In genomic region chr4:144715230-144715629, GRCh38 we compare ENCODE assay signal across 25 cellular contexts.
DNase-seq lines count a peak whose midpoint lies in the region; ATAC-seq and TF ChIP-seq lines count a peak whose summit lies in the region.
"Had no signal": no experiment of that assay in that cellular context is flagged by ENCODE, and none has a peak within 500 bp of the region (broad histone marks: within the 10 kb centered on the region; RNA-seq: fewer than 3 reads in every experiment).

No MANE protein-coding gene starts in this region.

- TF ChIP-seq CTCF in endodermal cell (conservative IDR thresholded peaks at IDR 0.05) = no peak

- no peaks in the 10 kb centered on the region for H3K9me3 Mint-ChIP-seq in activated CD8-positive, alpha-beta T cell treated with anti-CD3 and anti-CD28 coated beads, Interleukin-2, amount 10 ng/mL, durations not matched to agents 7 days and 5 days (ENCODE audit: insufficient read depth)
- H3K9me3 Mint-ChIP-seq in endodermal cell = no peaks in the 10 kb centered on the region
- H3K9me3 Mint-ChIP-seq: naive B cell, T-cell had no signal

- H3K9me3 ChIP-seq in endodermal cell (ENCODE audit: control insufficient read depth, low read length) = no peaks in the 10 kb centered on the region
- H3K9me3 ChIP-seq: tibial artery had no signal

- CTCF ChIA-PET in activated CD8-positive, alpha-beta T cell treated with anti-CD3 and anti-CD28 coated beads, Interleukin-2, amount 10 ng/mL, durations not matched to agents 7 days and 5 days (lab: Charles Lee) = no interaction called here

- H3K36me3 Mint-ChIP-seq in activated CD8-positive, alpha-beta T cell treated with anti-CD3 and anti-CD28 coated beads, Interleukin-2, amount 10 ng/mL, durations not matched to agents 7 days and 5 days (ENCODE audit: low read depth) = no peaks in the 10 kb centered on the region
- no peaks in the 10 kb centered on the region for H3K36me3 Mint-ChIP-seq in endodermal cell (ENCODE audit: low read depth)
- H3K36me3 Mint-ChIP-seq: naive B cell, T-cell had no signal

- no peak overlapping the region for H3K4me3 ChIP-seq in endodermal cell (ENCODE audit: low read length)
- H3K4me3 ChIP-seq: tibial artery had no signal

- POLR2A ChIA-PET in activated CD8-positive, alpha-beta T cell treated with anti-CD3 and anti-CD28 coated beads, Interleukin-2, amount 10 ng/mL, durations not matched to agents 7 days and 5 days (lab: Charles Lee) = no interaction called here

- no peak overlapping the region for H3K27ac ChIP-seq in endodermal cell (ENCODE audit: low read depth, low read length)
- H3K27ac ChIP-seq: C4-2B, parathyroid adenoma, tibial artery had no signal

- no peaks in the 10 kb centered on the region for H3K27me3 ChIP-seq in endodermal cell (ENCODE audit: control insufficient read depth, insufficient read depth, low read length, poor library complexity, severe bottlenecking)
- H3K27me3 ChIP-seq: tibial artery had no signal

- H3K36me3 ChIP-seq in endodermal cell (ENCODE audit: control insufficient read depth, insufficient read depth, low read length) = no peaks in the 10 kb centered on the region
- H3K36me3 ChIP-seq: tibial artery had no signal

- WGBS in endodermal cell (ENCODE audit: insufficient coverage in 1 of 2, insufficient read length in 1 of 2), 2 experiments = 93 to 100% methylated on average over 1 to 2 of the region's 2 CpGs

- no peak overlapping the region for H3K9ac ChIP-seq in endodermal cell (ENCODE audit: extremely low read depth, low read length, poor library complexity, severe bottlenecking)
- H3K9ac ChIP-seq: parathyroid adenoma had no signal

- H3K27me3 Mint-ChIP-seq in activated CD8-positive, alpha-beta T cell treated with anti-CD3 and anti-CD28 coated beads, Interleukin-2, amount 10 ng/mL, durations not matched to agents 7 days and 5 days (ENCODE audit: low read depth) = no peaks in the 10 kb centered on the region
- H3K27me3 Mint-ChIP-seq in endodermal cell (ENCODE audit: insufficient read depth) = no peaks in the 10 kb centered on the region
- H3K27me3 Mint-ChIP-seq: T-cell had no signal

- no peak overlapping the region for H3K27ac Mint-ChIP-seq in activated CD8-positive, alpha-beta T cell treated with anti-CD3 and anti-CD28 coated beads, Interleukin-2, amount 10 ng/mL, durations not matched to agents 7 days and 5 days
- no peak overlapping the region for H3K27ac Mint-ChIP-seq in endodermal cell
- H3K27ac Mint-ChIP-seq: T-cell had no signal

- H3K4me3 Mint-ChIP-seq in activated CD8-positive, alpha-beta T cell treated with anti-CD3 and anti-CD28 coated beads, Interleukin-2, amount 10 ng/mL, durations not matched to agents 7 days and 5 days = no peak overlapping the region
- no peak overlapping the region for H3K4me3 Mint-ChIP-seq in endodermal cell
- H3K4me3 Mint-ChIP-seq: naive B cell, T-cell had no signal

- no peaks in the 10 kb centered on the region for H3K4me1 ChIP-seq in endodermal cell (ENCODE audit: control insufficient read depth, insufficient read depth, low read length)
- H3K4me1 ChIP-seq: parathyroid adenoma, tibial artery had no signal

- ATAC-seq in GM18502 (IDR thresholded peaks at IDR 0.05; ENCODE audit: poor library complexity, unreplicated experiment) (peak; percentile 69), GM21367 (IDR thresholded peaks at IDR 0.05; ENCODE audit: unreplicated experiment) (peak; percentile 74), HG03025 (IDR thresholded peaks at IDR 0.05; ENCODE audit: low FRiP score, unreplicated experiment) (peak; percentile 90)
- no peak for ATAC-seq in activated CD8-positive, alpha-beta T cell treated with anti-CD3 and anti-CD28 coated beads, Interleukin-2, amount 10 ng/mL, durations not matched to agents 7 days and 5 days
- ATAC-seq: T-cell had no signal

- no peaks in the 10 kb centered on the region for H3K4me1 Mint-ChIP-seq in activated CD8-positive, alpha-beta T cell treated with anti-CD3 and anti-CD28 coated beads, Interleukin-2, amount 10 ng/mL, durations not matched to agents 7 days and 5 days (ENCODE audit: low read depth)
- H3K4me1 Mint-ChIP-seq in endodermal cell = peaks cover 15% of the 10 kb centered on the region
- H3K4me1 Mint-ChIP-seq: T-cell had no signal

- DNase-seq in MV-4-11 (lab: John Stamatoyannopoulos, UW) (peak; percentile 67), NCI-H1436 (lab: John Stamatoyannopoulos, UW) (no peak), nucleus accumbens (lab: John Stamatoyannopoulos, UW) (no peak), endodermal cell (no peak)
- no peak for DNase-seq in activated CD8-positive, alpha-beta T cell treated with anti-CD3 and anti-CD28 coated beads, Interleukin-2, amount 10 ng/mL, durations not matched to agents 7 days and 5 days
- DNase-seq: ACHN; activated CD4-positive, alpha-beta T cell treated with anti-CD3 and anti-CD28 coated beads, Interleukin-2, amount 50 U/mL, for 1 hour; activated naive CD4-positive, alpha-beta T cell treated with Interleukin-2 at 50 U/mL for 16 hours; anterior cingulate cortex; caudate nucleus; erythroblast; foreskin melanocyte; HCEC 1CT; mesenchymal stem cell; naive B cell; NCI-H2227 treated with DMSO at 0.1 percent for 48 hours; NCI-H82; stimulated activated naive CD4-positive, alpha-beta T cell treated with Interleukin-2 at 50 U/mL for 16 hours; T-cell; tibial artery had no signal
